8 cellular contexts compared by ENCODE assay signal in genomic region chr7:123534383-123535260, GRCh38. TPM values are rescaled to one million over a fixed set of nuclear protein-coding genes. Genes with fewer than 3 reads are reported as not detected.
DNase-seq lines count a peak whose midpoint lies in the region; TF ChIP-seq lines count a peak whose summit lies in the region.

TSS of gene IQUB (minus strand) at chr7:123534595. CDS start at chr7:123512340, 22,255 bp downstream.

- TF ChIP-seq CTCF in HFFc6 (IDR thresholded peaks at IDR 0.05) (no peak), NB4 (IDR thresholded peaks at IDR 0.05; ENCODE audit: low read depth, low read length) (no peak)

- H3K4me3 ChIP-seq in NB4 (ENCODE audit: low read depth, low read length): peak within 1 kb of the TSS; percentile 58

- peaks cover 40% of the 10 kb centered on the region for H3K4me1 Mint-ChIP-seq in HFFc6 (ENCODE audit: low read depth)
- peaks cover 31% of the 10 kb centered on the region for H3K4me1 Mint-ChIP-seq in activated naive CD4-positive, alpha-beta T cell treated with anti-CD3 and anti-CD28 coated beads, Interleukin-2, amount 50 U/mL, for 24 hours

- DNase-seq in GM04503 (ENCODE audit: low read depth) (peak; percentile 60), HFFc6 (peak; percentile 94), NB4 (ENCODE audit: low read depth) (peak; percentile 96), SK-N-DZ (ENCODE audit: low spot score) (peak; percentile 98), glomerular endothelial cell (ENCODE audit: extremely low read depth, low read depth, low spot score) (peak; percentile 81), occipital lobe (lab: John Stamatoyannopoulos, UW) (peak; percentile 99)

- peak within 1 kb of the TSS; percentile 60 for H3K27ac ChIP-seq in temporal lobe (ENCODE audit: low read depth, low read length)

- no peaks in the 10 kb centered on the region for H3K9me3 Mint-ChIP-seq in HFFc6
- H3K9me3 Mint-ChIP-seq in activated naive CD4-positive, alpha-beta T cell treated with anti-CD3 and anti-CD28 coated beads, Interleukin-2, amount 50 U/mL, for 24 hours: no peaks in the 10 kb centered on the region

- peak; percentile 58 for TF ChIP-seq POLR2A in NB4 (IDR thresholded peaks at IDR 0.05; ENCODE audit: extremely low read depth, insufficient read length)

- H3K36me3 Mint-ChIP-seq in HFFc6 (ENCODE audit: low read depth): no peaks in the 10 kb centered on the region
- no peaks in the 10 kb centered on the region for H3K36me3 Mint-ChIP-seq in activated naive CD4-positive, alpha-beta T cell treated with anti-CD3 and anti-CD28 coated beads, Interleukin-2, amount 50 U/mL, for 24 hours

- peak within 1 kb of the TSS; percentile 96 for H3K27ac Mint-ChIP-seq in HFFc6
- H3K27ac Mint-ChIP-seq in activated naive CD4-positive, alpha-beta T cell treated with anti-CD3 and anti-CD28 coated beads, Interleukin-2, amount 50 U/mL, for 24 hours: peak within 1 kb of the TSS; percentile 53

- peaks cover 13% of the 10 kb centered on the region for H3K27me3 Mint-ChIP-seq in HFFc6 (ENCODE audit: insufficient read depth)
- peaks cover 16% of the 10 kb centered on the region for H3K27me3 Mint-ChIP-seq in activated naive CD4-positive, alpha-beta T cell treated with anti-CD3 and anti-CD28 coated beads, Interleukin-2, amount 50 U/mL, for 24 hours

- H3K4me3 Mint-ChIP-seq in HFFc6: peak within 1 kb of the TSS; percentile 96
- H3K4me3 Mint-ChIP-seq in activated naive CD4-positive, alpha-beta T cell treated with anti-CD3 and anti-CD28 coated beads, Interleukin-2, amount 50 U/mL, for 24 hours: peak within 1 kb of the TSS; percentile 91

RNA-seq across cellular contexts. Expression of gene IQUB, which starts in this region (rescaled TPM):
- total RNA-seq in HFFc6 (2021; fragmentation: NEBNext Ultra II Directional; extraction: Animal tissue kit (Norgen Biotek cat#: 25700)): under 1 TPM in 3 of 6 experiments, not detected in 3; 0.05 to 0.19 (median 0.12) TPM
- polyA plus RNA-seq in SK-N-DZ (2014; cell fraction: cytosol; rRNA removed): not detected in 2 replicates
- polyA plus RNA-seq in SK-N-DZ (2014; cell fraction: nucleus; rRNA removed): 0.23 TPM in 1 of 2 replicates, not detected in the other
- 0.19 and 0.29 TPM in 2 replicates for total RNA-seq in glomerular endothelial cell
- total RNA-seq in occipital lobe: 3.4 TPM
- 2.0 TPM for total RNA-seq in temporal lobe

Comparison
In these comparisons a context has a peak if more than half of its experiments do, and no peak if none do; other contexts are left out.
1. Peak in every context shown above with its lines: DNase-seq, H3K4me3 ChIP-seq and H3K27ac ChIP-seq.
2. Peak in DNase-seq in HFFc6; RNA of the gene not detected or under 1 TPM.
3. Peak in DNase-seq in glomerular endothelial cell; RNA of the gene not detected or under 1 TPM.